Comparison of ENCODE assay signal across 1 cellular context in the genomic region with DNA sequence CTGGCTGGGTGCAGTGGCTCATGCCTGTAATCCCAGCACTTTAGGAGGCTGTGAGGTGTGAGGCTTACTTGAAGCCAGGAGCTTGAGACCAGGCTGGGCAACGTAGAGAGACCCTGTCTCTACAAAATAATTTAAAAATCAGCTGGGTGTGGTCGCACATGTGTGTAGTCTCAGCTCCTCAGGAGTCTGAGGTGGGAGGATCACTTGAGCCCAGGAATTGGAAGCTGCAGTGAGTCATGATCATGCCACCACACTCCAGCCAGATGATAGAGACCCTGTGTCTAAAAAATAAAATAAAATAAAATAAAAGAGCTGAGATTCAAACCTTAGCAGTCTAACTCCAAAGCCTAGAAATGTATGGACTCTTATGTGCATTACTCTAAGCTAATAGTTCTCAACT.
TF ChIP-seq lines count a peak whose summit lies in the region.

No MANE protein-coding gene starts in this region.

TF ChIP-seq in HCT116, 20 proteins besides CTCF, POLR2A, EP300 and RAD21:
- TF ChIP-seq SRF (IDR thresholded peaks at IDR 0.05; ENCODE audit: low read depth) (no peak), ELF1 (IDR thresholded peaks at IDR 0.05; ENCODE audit: borderline replicate concordance, low read depth) (no peak)
